14 cellular contexts compared by ENCODE assay signal in genomic region chr10:98128802-98129201, GRCh38. TPM values are rescaled to one million over a fixed set of nuclear protein-coding genes. Genes with fewer than 3 reads are reported as not detected.
DNase-seq lines count a peak whose midpoint lies in the region; ATAC-seq, FAIRE-seq and TF ChIP-seq lines count a peak whose summit lies in the region.
"Had no signal": no experiment of that assay in that cellular context is flagged by ENCODE, and none has a peak within 500 bp of the region (broad histone marks: within the 10 kb centered on the region; RNA-seq: fewer than 3 reads in every experiment).

No MANE protein-coding gene starts in this region.

- peaks cover 6% of the 10 kb centered on the region for H3K4me1 Mint-ChIP-seq in activated CD4-positive, alpha-beta T cell treated with anti-CD3 and anti-CD28 coated beads, Interleukin-2, amount 10 ng/mL, durations not matched to agents 7 days and 5 days
- peaks cover 4% of the 10 kb centered on the region for H3K4me1 Mint-ChIP-seq in activated CD4-positive, alpha-beta T cell treated with anti-CD3 and anti-CD28 coated beads for 36 hours

- POLR2A ChIA-PET in activated CD4-positive, alpha-beta T cell treated with anti-CD3 and anti-CD28 coated beads, Interleukin-2, amount 10 ng/mL, durations not matched to agents 7 days and 5 days (lab: Charles Lee): interaction anchor here (0.6 kb wide), 1 partner anchor 1679 kb away, joined by 3 read pairs; no protein-coding TSS in a partner anchor
- POLR2A ChIA-PET in activated CD4-positive, alpha-beta T cell treated with anti-CD3 and anti-CD28 coated beads for 36 hours (lab: Charles Lee): interaction anchor here (1.1 kb wide), 1 partner anchor 9 kb away, joined by 5 read pairs; no protein-coding TSS in a partner anchor

- no peak for ATAC-seq in activated CD4-positive, alpha-beta T cell treated with anti-CD3 and anti-CD28 coated beads for 36 hours
- peak; percentile 90 for ATAC-seq in left colon
- ATAC-seq: HCT116 had no signal

- CTCF ChIA-PET in activated CD4-positive, alpha-beta T cell treated with anti-CD3 and anti-CD28 coated beads, Interleukin-2, amount 10 ng/mL, durations not matched to agents 7 days and 5 days (lab: Charles Lee): interaction anchor here (0.5 to 1.1 kb wide), 2 partner anchors 22 to 112 kb away, joined by 3 to 4 read pairs; no protein-coding TSS in a partner anchor
- CTCF ChIA-PET in activated CD4-positive, alpha-beta T cell treated with anti-CD3 and anti-CD28 coated beads for 36 hours (lab: Charles Lee): interaction anchor here (0.8 kb wide), 1 partner anchor 13 kb away, joined by 3 read pairs; no protein-coding TSS in a partner anchor

- no peak for DNase-seq in activated CD4-positive, alpha-beta T cell treated with anti-CD3 and anti-CD28 coated beads, Interleukin-2, amount 10 ng/mL, durations not matched to agents 7 days and 5 days
- DNase-seq in activated CD4-positive, alpha-beta T cell treated with anti-CD3 and anti-CD28 coated beads for 36 hours: no peak
- DNase-seq in NCI-H2171 treated with DMSO at 0.1 percent for 48 hours (lab: John Stamatoyannopoulos, UW) (peak; percentile 70), left colon (peak in 1 of 2 donors; percentile 30), D721Med (ENCODE audit: insufficient read length, low spot score) (no peak), NCI-H526 treated with DMSO at 0.1 percent for 48 hours (lab: John Stamatoyannopoulos, UW) (no peak), NCI-H526 (lab: John Stamatoyannopoulos, UW) (no peak)
- DNase-seq: C1 segment of cervical spinal cord; CD4-positive, alpha-beta T cell; GM23248 had no signal

- H3K27me3 Mint-ChIP-seq in activated CD4-positive, alpha-beta T cell treated with anti-CD3 and anti-CD28 coated beads, Interleukin-2, amount 10 ng/mL, durations not matched to agents 7 days and 5 days: peaks cover 10% of the 10 kb centered on the region
- peaks cover 10% of the 10 kb centered on the region for H3K27me3 Mint-ChIP-seq in activated CD4-positive, alpha-beta T cell treated with anti-CD3 and anti-CD28 coated beads for 36 hours

- H3K27ac Mint-ChIP-seq in activated CD4-positive, alpha-beta T cell treated with anti-CD3 and anti-CD28 coated beads, Interleukin-2, amount 10 ng/mL, durations not matched to agents 7 days and 5 days: peak overlapping the region; percentile 22
- no peak overlapping the region for H3K27ac Mint-ChIP-seq in activated CD4-positive, alpha-beta T cell treated with anti-CD3 and anti-CD28 coated beads for 36 hours
- H3K27ac Mint-ChIP-seq: B cell; CD4-positive, alpha-beta T cell had no signal

- peaks cover 9% of the 10 kb centered on the region for H3K9me3 Mint-ChIP-seq in activated CD4-positive, alpha-beta T cell treated with anti-CD3 and anti-CD28 coated beads, Interleukin-2, amount 10 ng/mL, durations not matched to agents 7 days and 5 days
- peaks cover 8% of the 10 kb centered on the region for H3K9me3 Mint-ChIP-seq in activated CD4-positive, alpha-beta T cell treated with anti-CD3 and anti-CD28 coated beads for 36 hours (ENCODE audit: low read depth)

- intact Hi-C loops in activated CD4-positive, alpha-beta T cell treated with anti-CD3 and anti-CD28 coated beads for 36 hours (cut with DNase I, micrococcal nuclease): no loop called here
- intact Hi-C loops in left colon (cut with DNase I, micrococcal nuclease): no loop called here

- TF ChIP-seq CTCF in D721Med (IDR thresholded peaks at IDR 0.05; ENCODE audit: insufficient read depth, missing control alignments): no peak

- no peak for FAIRE-seq in D721Med (lab: Jason Lieb, UNC)
- FAIRE-seq: A204.1, H54 had no signal

- no peak overlapping the region for H3K4me3 Mint-ChIP-seq in activated CD4-positive, alpha-beta T cell treated with anti-CD3 and anti-CD28 coated beads, Interleukin-2, amount 10 ng/mL, durations not matched to agents 7 days and 5 days
- H3K4me3 Mint-ChIP-seq in activated CD4-positive, alpha-beta T cell treated with anti-CD3 and anti-CD28 coated beads for 36 hours: no peak overlapping the region
- H3K4me3 Mint-ChIP-seq: B cell; CD4-positive, alpha-beta T cell had no signal

- peaks cover 5% of the 10 kb centered on the region for H3K36me3 Mint-ChIP-seq in activated CD4-positive, alpha-beta T cell treated with anti-CD3 and anti-CD28 coated beads, Interleukin-2, amount 10 ng/mL, durations not matched to agents 7 days and 5 days (ENCODE audit: low read depth)
- H3K36me3 Mint-ChIP-seq in activated CD4-positive, alpha-beta T cell treated with anti-CD3 and anti-CD28 coated beads for 36 hours (ENCODE audit: low read depth): peaks cover 6% of the 10 kb centered on the region

RNA-seq across cellular contexts. Expression of gene R3HCC1L, which starts 5.7 kb away (rescaled TPM):
- total RNA-seq in activated CD4-positive, alpha-beta T cell treated with anti-CD3 and anti-CD28 coated beads, Interleukin-2, amount 10 ng/mL, durations not matched to agents 7 days and 5 days: 10 to 100 TPM; 18.0 to 18.7 TPM
- total RNA-seq in activated CD4-positive, alpha-beta T cell treated with anti-CD3 and anti-CD28 coated beads for 36 hours: 10 to 100 TPM; 13.5 to 16.8 TPM
- 10 to 100 TPM; 13.9 to 18.1 TPM for total RNA-seq in left colon
